In the genomic region with DNA sequence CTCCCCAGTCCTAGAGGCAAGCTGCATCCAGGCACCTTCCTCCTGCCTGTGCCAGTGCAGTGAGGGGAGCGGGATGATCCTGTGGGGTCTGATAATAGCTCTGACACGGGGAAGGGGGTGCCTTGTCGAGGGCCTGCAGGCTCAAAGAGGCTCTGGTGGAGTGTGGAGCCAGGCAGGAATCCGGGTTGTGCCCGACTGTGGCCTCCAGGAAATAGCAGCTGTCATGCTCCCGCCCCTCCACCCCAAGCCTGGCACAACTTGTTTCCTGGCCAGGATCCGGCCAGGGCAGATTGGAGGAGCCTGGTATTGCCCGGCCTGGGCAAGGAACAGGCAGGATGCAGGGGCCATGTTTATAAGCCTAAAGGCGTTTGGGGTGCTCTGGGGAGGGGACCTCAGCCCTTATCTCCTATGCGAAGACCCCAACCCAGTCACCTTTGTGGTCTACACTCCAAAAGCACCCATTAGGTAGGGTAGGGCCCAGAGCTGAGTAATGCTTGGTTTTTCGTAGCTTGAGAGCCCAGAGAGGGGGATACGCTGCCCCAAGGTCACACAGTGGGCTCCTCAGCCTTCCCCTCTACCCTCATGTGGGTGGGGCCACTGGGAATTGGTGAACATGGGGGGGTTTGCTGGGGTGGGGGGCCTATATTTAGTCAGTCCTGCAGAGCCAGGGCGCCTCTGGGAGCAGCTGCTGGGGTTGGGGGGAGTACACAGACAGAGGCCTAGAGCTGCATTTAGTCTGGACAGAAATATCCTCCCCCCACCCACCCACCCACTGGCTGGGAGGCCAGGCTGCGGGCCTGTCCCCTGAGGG, we compare ENCODE assay signal across 8 cellular contexts. TPM values are rescaled to one million over a fixed set of nuclear protein-coding genes. Genes with fewer than 3 reads are reported as not detected.
A peak's percentile ranks its signal among the peaks of the same experiment; 100 is the strongest.
DNase-seq lines count a peak whose midpoint lies in the region; ATAC-seq and TF ChIP-seq lines count a peak whose summit lies in the region.

No MANE protein-coding gene starts in this region.

- POLR2A ChIA-PET in HCT116 (lab: Charles Lee): interaction anchor here (0.6 to 4.8 kb wide), 7 partner anchors 9 to 50 kb away, joined by 3 to 36 read pairs (median 7); partner anchors contain the start of gene CXXC5

- no peaks in the 10 kb centered on the region for H3K9me2 ChIP-seq in HCT116 (ENCODE audit: insufficient read depth)

- H3K27ac ChIP-seq in HCT116 (ENCODE audit: low read depth, low read length) (peak overlapping the region; percentile 97), cardiac muscle cell (peak overlapping the region; percentile 99)

- no peaks in the 10 kb centered on the region for H3K9me3 ChIP-seq in HCT116 (ENCODE audit: control insufficient read depth in 1 of 2, insufficient read depth in 1 of 2, low read depth in 1 of 2, low read length in 2 of 2)
- H3K9me3 ChIP-seq in cardiac muscle cell (ENCODE audit: low read depth): no peaks in the 10 kb centered on the region

- peak overlapping the region; percentile 55 for H3K9ac ChIP-seq in HCT116 (ENCODE audit: low read length)

- H3K27me3 ChIP-seq in HCT116 (ENCODE audit: insufficient read depth, low read length) (no peaks in the 10 kb centered on the region), cardiac muscle cell (no peaks in the 10 kb centered on the region)

- H2AFZ ChIP-seq in HCT116 (ENCODE audit: low read depth, low read length, poor library complexity, severe bottlenecking): no peak overlapping the region

- BruUV-seq in HCT116 (replicated peaks; lab: Mats Ljungman, UMichigan): no TSS peak

- no peak for TF ChIP-seq RAD21 in HCT116 (IDR thresholded peaks at IDR 0.05; ENCODE audit: low read depth)

- no peaks in the 10 kb centered on the region for H3K36me3 ChIP-seq in HCT116 (ENCODE audit: control insufficient read depth in 1 of 2, insufficient read depth in 2 of 2, low read length in 2 of 2)
- no peaks in the 10 kb centered on the region for H3K36me3 ChIP-seq in cardiac muscle cell

- H3K4me3 ChIP-seq in HCT116 (replicated peaks in 1 of 2; ENCODE audit: low read depth in 1 of 2, low read length in 2 of 2) (peak overlapping the region; percentile 42 to 56), WI38 (ENCODE audit: low read depth, low read length) (peak overlapping the region; percentile 57), cardiac muscle cell (no peak overlapping the region), retinal pigment epithelial cell (ENCODE audit: low read length) (peak overlapping the region; percentile 36)

- peak overlapping the region; percentile 76 for H3K4me2 ChIP-seq in HCT116 (ENCODE audit: low read length)

- TF ChIP-seq CTCF in HCT116 (IDR thresholded peaks at IDR 0.05 in 2 of 3, conservative IDR thresholded peaks at IDR 0.05 in 1 of 3; ENCODE audit: borderline replicate concordance in 1 of 3, insufficient read depth in 1 of 3, low read depth in 2 of 3, low read length in 2 of 3) (no peak), WI38 (IDR thresholded peaks at IDR 0.05; ENCODE audit: low read depth, low read length) (no peak), cardiac muscle cell (IDR thresholded peaks at IDR 0.05; ENCODE audit: low read depth, low read length) (no peak), retinal pigment epithelial cell (conservative IDR thresholded peaks at IDR 0.05; ENCODE audit: low read depth, low read length) (no peak)

- H3K79me2 ChIP-seq in HCT116 (ENCODE audit: insufficient read depth, low read length): peaks cover 89% of the 10 kb centered on the region

- intact Hi-C loops in HCT116 (cut with micrococcal nuclease): no loop called here

- peak; percentile 58 for ATAC-seq in HCT116
- no peak for ATAC-seq in HG02571 (IDR thresholded peaks at IDR 0.05; ENCODE audit: unreplicated experiment)

- CTCF ChIA-PET in HCT116 (lab: Charles Lee): interaction anchor here (0.9 to 2.4 kb wide), 11 partner anchors 11 to 105 kb away, joined by 3 to 12 read pairs (median 4); partner anchors contain the start of gene CXXC5

- no peak for DNase-seq in HCT116 (ENCODE audit: low read depth, low spot score)
- DNase-seq in cardiac muscle cell (ENCODE audit: low read depth in 1 of 2, low spot score in 1 of 2): no peak
- DNase-seq in retinal pigment epithelial cell (ENCODE audit: low read depth): peak; percentile 66
- DNase-seq in NCI-H1694 treated with DMSO at 0.1 percent for 48 hours (lab: John Stamatoyannopoulos, UW): no peak
- DNase-seq in NCI-H345 treated with DMSO at 0.1 percent for 48 hours (lab: John Stamatoyannopoulos, UW; ENCODE audit: unreplicated experiment): no peak
- no peak for DNase-seq in activated CD4-positive, CD25-positive, alpha-beta regulatory T cell treated with anti-CD3 and anti-CD28 coated beads, Interleukin-2, amount 50 U/mL, for 72 hours

- no peaks in the 10 kb centered on the region for H4K20me1 ChIP-seq in HCT116 (ENCODE audit: insufficient read depth)

- no peak for TF ChIP-seq POLR2A in HCT116 (IDR thresholded peaks at IDR 0.05; ENCODE audit: borderline replicate concordance, extremely low read depth, insufficient read depth, insufficient read length)

- H3K4me1 ChIP-seq in HCT116 (ENCODE audit: control insufficient read depth in 1 of 2, insufficient read depth in 2 of 2, low read length in 2 of 2): peaks cover 75 to 92% of the 10 kb centered on the region in 2 experiments
- H3K4me1 ChIP-seq in cardiac muscle cell (ENCODE audit: low read depth): peaks cover 51% of the 10 kb centered on the region

- RAD21 ChIA-PET in HCT116 (lab: Charles Lee; ENCODE audit: low non-redundant PET in 1 of 2, low total read pairs in 2 of 2, uncharacterized antibody in 2 of 2, unreplicated experiment in 2 of 2): interaction anchor here (0.7 to 1.7 kb wide), 4 partner anchors 12 to 27 kb away, joined by 3 to 10 read pairs (median 3); partner anchors contain the start of gene CXXC5 (in 1 of the 2)

TF ChIP-seq in HCT116, 20 proteins besides CTCF, POLR2A, EP300 and RAD21:
- TF ChIP-seq ZFX (IDR thresholded peaks at IDR 0.05) (no peak), SP1 (IDR thresholded peaks at IDR 0.05; ENCODE audit: low read depth) (no peak), FOSL1 (IDR thresholded peaks at IDR 0.05; ENCODE audit: low read depth) (no peak), CBX3 (IDR thresholded peaks at IDR 0.05; ENCODE audit: low read depth) (no peak), YY1 (IDR thresholded peaks at IDR 0.05; ENCODE audit: extremely low read depth, insufficient replicate concordance, low read depth, low read length) (peak; percentile 83), SRF (IDR thresholded peaks at IDR 0.05; ENCODE audit: low read depth) (no peak), POLR2AphosphoS5 (IDR thresholded peaks at IDR 0.05; ENCODE audit: low read depth, low read length) (peak; percentile 73), EZH2phosphoT487 (IDR thresholded peaks at IDR 0.05; ENCODE audit: borderline replicate concordance) (no peak)
- TF ChIP-seq, protein P1, sequence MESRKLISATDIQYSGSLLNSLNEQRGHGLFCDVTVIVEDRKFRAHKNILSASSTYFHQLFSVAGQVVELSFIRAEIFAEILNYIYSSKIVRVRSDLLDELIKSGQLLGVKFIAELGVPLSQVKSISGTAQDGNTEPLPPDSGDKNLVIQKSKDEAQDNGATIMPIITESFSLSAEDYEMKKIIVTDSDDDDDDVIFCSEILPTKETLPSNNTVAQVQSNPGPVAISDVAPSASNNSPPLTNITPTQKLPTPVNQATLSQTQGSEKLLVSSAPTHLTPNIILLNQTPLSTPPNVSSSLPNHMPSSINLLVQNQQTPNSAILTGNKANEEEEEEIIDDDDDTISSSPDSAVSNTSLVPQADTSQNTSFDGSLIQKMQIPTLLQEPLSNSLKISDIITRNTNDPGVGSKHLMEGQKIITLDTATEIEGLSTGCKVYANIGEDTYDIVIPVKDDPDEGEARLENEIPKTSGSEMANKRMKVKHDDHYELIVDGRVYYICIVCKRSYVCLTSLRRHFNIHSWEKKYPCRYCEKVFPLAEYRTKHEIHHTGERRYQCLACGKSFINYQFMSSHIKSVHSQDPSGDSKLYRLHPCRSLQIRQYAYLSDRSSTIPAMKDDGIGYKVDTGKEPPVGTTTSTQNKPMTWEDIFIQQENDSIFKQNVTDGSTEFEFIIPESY (IDR thresholded peaks at IDR 0.05; ENCODE audit: extremely low read depth, insufficient replicate concordance, low read length): no peak
- TF ChIP-seq, protein P2, sequence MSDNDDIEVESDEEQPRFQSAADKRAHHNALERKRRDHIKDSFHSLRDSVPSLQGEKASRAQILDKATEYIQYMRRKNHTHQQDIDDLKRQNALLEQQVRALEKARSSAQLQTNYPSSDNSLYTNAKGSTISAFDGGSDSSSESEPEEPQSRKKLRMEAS (IDR thresholded peaks at IDR 0.05): no peak

RNA-seq across cellular contexts. Expression of gene CXXC5, which starts 12.2 kb away (rescaled TPM):
- total RNA-seq in HCT116 (2021; ENCODE audit: unreplicated experiment) (43.1 TPM), cardiac muscle cell (91.9 and 122 TPM in 2 replicates)
- 34.4 and 46.2 TPM in 2 replicates for polyA plus RNA-seq in HCT116 (2012)
- polyA plus RNA-seq in cardiac muscle cell: 70.4 and 79.4 TPM in 2 replicates
